In genomic region chr1:227793079-227793947, GRCh38 we compare ENCODE assay signal across 22 cellular contexts. TPM values are rescaled to one million over a fixed set of nuclear protein-coding genes. Genes with fewer than 3 reads are reported as not detected.
DNase-seq lines count a peak whose midpoint lies in the region; ATAC-seq and TF ChIP-seq lines count a peak whose summit lies in the region.
"Had no signal": no experiment of that assay in that cellular context is flagged by ENCODE, and none has a peak within 500 bp of the region (broad histone marks: within the 10 kb centered on the region; RNA-seq: fewer than 3 reads in every experiment).

No MANE protein-coding gene starts in this region.

- peak overlapping the region; percentile 9 to 33 for H3K27ac ChIP-seq in ascending aorta
- H3K27ac ChIP-seq: body of pancreas had no signal

- H3K27ac Mint-ChIP-seq in activated CD4-positive, alpha-beta T cell treated with anti-CD3 and anti-CD28 coated beads, Interleukin-2, amount 10 ng/mL, durations not matched to agents 24 days and 14 days: no peak overlapping the region
- peak overlapping the region; percentile 91 to 95 (median 94) for H3K27ac Mint-ChIP-seq in nephron
- H3K27ac Mint-ChIP-seq: dendritic cell treated with granulocyte-macrophage colony-stimulating factor and Interleukin-4, amounts not matched to agents 40 ng/mL and 50 ng/mL, for 4 days; progenitor cell of endocrine pancreas had no signal

- no peaks in the 10 kb centered on the region for H3K9me3 ChIP-seq in ascending aorta
- H3K9me3 ChIP-seq: body of pancreas, HAP-1, thoracic aorta had no signal

- no peaks in the 10 kb centered on the region for H3K36me3 Mint-ChIP-seq in activated CD4-positive, alpha-beta T cell treated with anti-CD3 and anti-CD28 coated beads, Interleukin-2, amount 10 ng/mL, durations not matched to agents 24 days and 14 days (ENCODE audit: low read depth)
- no peaks in the 10 kb centered on the region for H3K36me3 Mint-ChIP-seq in nephron (ENCODE audit: low read depth)

- H3K4me3 ChIP-seq in ascending aorta: no peak overlapping the region
- H3K4me3 ChIP-seq: body of pancreas, HAP-1, thoracic aorta had no signal

- H3K4me1 Mint-ChIP-seq in activated CD4-positive, alpha-beta T cell treated with anti-CD3 and anti-CD28 coated beads, Interleukin-2, amount 10 ng/mL, durations not matched to agents 24 days and 14 days: peaks cover 2% of the 10 kb centered on the region
- peaks cover 37% of the 10 kb centered on the region for H3K4me1 Mint-ChIP-seq in nephron

- H3K9me3 Mint-ChIP-seq in activated CD4-positive, alpha-beta T cell treated with anti-CD3 and anti-CD28 coated beads, Interleukin-2, amount 10 ng/mL, durations not matched to agents 24 days and 14 days: no peaks in the 10 kb centered on the region
- no peaks in the 10 kb centered on the region for H3K9me3 Mint-ChIP-seq in nephron
- H3K9me3 Mint-ChIP-seq: dendritic cell treated with granulocyte-macrophage colony-stimulating factor and Interleukin-4, amounts not matched to agents 40 ng/mL and 50 ng/mL, for 4 days had no signal

- intact Hi-C loops in activated CD4-positive, alpha-beta T cell treated with anti-CD3 and anti-CD28 coated beads, Interleukin-2, amount 10 ng/mL, durations not matched to agents 24 days and 14 days (cut with micrococcal nuclease): no loop called here
- intact Hi-C loops in ascending aorta (cut with DNase I): no loop called here

- no peak overlapping the region for H3K4me3 Mint-ChIP-seq in activated CD4-positive, alpha-beta T cell treated with anti-CD3 and anti-CD28 coated beads, Interleukin-2, amount 10 ng/mL, durations not matched to agents 24 days and 14 days
- H3K4me3 Mint-ChIP-seq in nephron: no peak overlapping the region
- H3K4me3 Mint-ChIP-seq: dendritic cell treated with granulocyte-macrophage colony-stimulating factor and Interleukin-4, amounts not matched to agents 40 ng/mL and 50 ng/mL, for 4 days had no signal

- ATAC-seq in left lobe of liver: no peak
- ATAC-seq: body of pancreas had no signal

- no peak for TF ChIP-seq CTCF in ascending aorta (IDR thresholded peaks at IDR 0.05)
- no peak for TF ChIP-seq CTCF in nephron (IDR thresholded peaks at IDR 0.05; ENCODE audit: unreplicated experiment in 3 of 3)
- no peak for TF ChIP-seq CTCF in GM10266 (IDR thresholded peaks at IDR 0.05; ENCODE audit: control insufficient read depth, insufficient read depth, low read depth, missing control alignments)

- no peaks in the 10 kb centered on the region for H3K27me3 ChIP-seq in ascending aorta
- H3K27me3 ChIP-seq: body of pancreas had no signal

- H3K27me3 Mint-ChIP-seq in activated CD4-positive, alpha-beta T cell treated with anti-CD3 and anti-CD28 coated beads, Interleukin-2, amount 10 ng/mL, durations not matched to agents 24 days and 14 days: peaks cover 7% of the 10 kb centered on the region
- H3K27me3 Mint-ChIP-seq in nephron (ENCODE audit: low read depth): no peaks in the 10 kb centered on the region

- DNase-seq in activated CD4-positive, alpha-beta T cell treated with anti-CD3 and anti-CD28 coated beads, Interleukin-2, amount 10 ng/mL, durations not matched to agents 24 days and 14 days: peak; percentile 54
- DNase-seq in activated CD4-positive, alpha-beta T cell treated with anti-CD3 and anti-CD28 coated beads, Interleukin-2, amount 50 U/mL, for 48 hours: no peak
- DNase-seq in ascending aorta (ENCODE audit: low spot score in 2 of 2) (peak in 1 of 2 donors; percentile 58), ureter (ENCODE audit: low spot score) (peak; percentile 39), NCI-H2227 (lab: John Stamatoyannopoulos, UW; ENCODE audit: unreplicated experiment) (no peak), left lobe of liver (ENCODE audit: low spot score) (no peak), GM10266 (ENCODE audit: extremely low spot score) (no peak)
- DNase-seq: 8988T; activated CD4-positive, CD25-positive, alpha-beta regulatory T cell; activated naive CD4-positive, alpha-beta T cell; body of pancreas; MV-4-11; NCI-H2029 treated with DMSO at 0.1 percent for 48 hours; stimulated activated CD4-positive, alpha-beta T cell treated with anti-CD3 and anti-CD28 coated beads, Interleukin-15, amount 100 ng/mL, for 24 hours had no signal

- H3K36me3 ChIP-seq in ascending aorta: no peaks in the 10 kb centered on the region
- H3K36me3 ChIP-seq: HAP-1, thoracic aorta had no signal

- peaks cover 8 to 16% of the 10 kb centered on the region in 2 donors for H3K4me1 ChIP-seq in ascending aorta
- H3K4me1 ChIP-seq: body of pancreas, HAP-1 had no signal

RNA-seq across cellular contexts. Expression of gene PRSS38, which starts 22.2 kb away (rescaled TPM):
- not detected in 2 replicates for total RNA-seq in activated CD4-positive, alpha-beta T cell treated with anti-CD3 and anti-CD28 coated beads, Interleukin-2, amount 10 ng/mL, durations not matched to agents 24 days and 14 days
- total RNA-seq in ascending aorta (not detected), ureter (not detected), left lobe of liver (not detected)
- total RNA-seq: body of pancreas; mucosa of gallbladder; progenitor cell of endocrine pancreas; RPMI7951; T-helper 1 cell treated with Interleukin-12 subunit alpha and Interleukin-12 subunit beta and Interleukin-4 antibody, amounts not matched to agents 30 ng/mL and 1 ng/mL, for 36 hours; thoracic aorta had no signal

RNA-seq across cellular contexts. Expression of gene SNAP47, which starts 58.1 kb away (rescaled TPM):
- 28.6 and 30.9 TPM in 2 replicates for total RNA-seq in activated CD4-positive, alpha-beta T cell treated with anti-CD3 and anti-CD28 coated beads, Interleukin-2, amount 10 ng/mL, durations not matched to agents 24 days and 14 days
- total RNA-seq in ascending aorta (54.0 TPM), ureter (31.1 TPM), left lobe of liver (35.8 TPM)

RNA-seq across cellular contexts. Expression of gene JMJD4, which starts 58.2 kb away (rescaled TPM):
- 34.8 and 35.1 TPM in 2 replicates for total RNA-seq in activated CD4-positive, alpha-beta T cell treated with anti-CD3 and anti-CD28 coated beads, Interleukin-2, amount 10 ng/mL, durations not matched to agents 24 days and 14 days
- total RNA-seq in ascending aorta: 10.6 TPM
- 21.3 TPM for total RNA-seq in ureter
- 10.3 TPM for total RNA-seq in left lobe of liver

Comparison
In these comparisons a context has a peak if more than half of its experiments do, and no peak if none do; other contexts are left out.
1. DNase-seq: peak in activated CD4-positive, alpha-beta T cell treated with anti-CD3 and anti-CD28 coated beads, Interleukin-2, amount 10 ng/mL, durations not matched to agents 24 days and 14 days (single experiment) and ureter (single experiment); none in activated CD4-positive, alpha-beta T cell treated with anti-CD3 and anti-CD28 coated beads, Interleukin-2, amount 50 U/mL, for 48 hours (0 of 2), NCI-H2227 (single experiment), left lobe of liver (single experiment) and GM10266 (single experiment).